ENCODE assay signal across 1 cellular context in the genomic region with DNA sequence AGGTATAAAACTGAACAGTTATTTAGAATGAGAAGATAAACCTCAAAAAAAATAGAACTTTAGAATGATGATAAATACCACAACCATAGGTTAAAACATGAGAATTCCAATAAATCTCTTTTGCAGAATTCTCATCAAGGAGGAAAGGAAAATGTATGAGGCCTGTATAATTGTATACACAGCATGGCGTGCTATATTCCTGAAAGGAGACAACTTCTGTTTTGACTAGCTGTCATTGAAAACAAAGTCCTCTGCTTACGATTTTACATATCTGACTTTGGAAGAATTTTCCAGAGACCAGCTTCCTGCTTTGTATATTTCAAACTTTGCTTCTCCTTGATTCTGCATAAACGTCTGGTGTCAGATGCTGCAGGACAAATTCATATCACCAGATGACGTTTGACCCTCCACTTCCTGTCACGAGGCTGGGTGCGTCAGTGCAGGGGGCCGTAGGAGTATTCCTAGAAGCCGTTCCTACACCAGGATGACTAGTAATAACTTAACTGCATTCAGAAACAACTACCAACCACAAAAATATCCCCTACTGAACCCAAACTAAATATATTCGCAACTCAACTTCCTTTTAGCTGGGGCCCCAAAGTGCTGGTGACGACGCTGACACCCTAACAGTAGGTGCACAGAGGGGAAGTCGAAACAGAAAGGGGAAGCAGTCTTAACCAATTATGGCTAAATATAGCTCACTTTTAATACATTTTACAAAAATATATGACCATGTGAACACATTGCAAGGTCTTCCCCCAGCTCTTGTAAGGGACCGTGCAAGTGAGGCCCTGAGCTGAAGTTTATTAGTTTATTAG.
A peak's percentile ranks its signal among the peaks of the same experiment; 100 is the strongest.
TF ChIP-seq lines count a peak whose summit lies in the region.

No MANE protein-coding gene starts in this region.

TF ChIP-seq in GM12891, 5 proteins besides CTCF, POLR2A, EP300 and RAD21 (continued from another document):
- TF ChIP-seq PAX5 (IDR thresholded peaks at IDR 0.05; ENCODE audit: insufficient read depth, low read length, severe bottlenecking) (no peak), SPI1 (IDR thresholded peaks at IDR 0.05; ENCODE audit: low read depth, low read length) (peak; percentile 91)
